Comparison of ENCODE assay signal across 2 cellular contexts in the genomic region with DNA sequence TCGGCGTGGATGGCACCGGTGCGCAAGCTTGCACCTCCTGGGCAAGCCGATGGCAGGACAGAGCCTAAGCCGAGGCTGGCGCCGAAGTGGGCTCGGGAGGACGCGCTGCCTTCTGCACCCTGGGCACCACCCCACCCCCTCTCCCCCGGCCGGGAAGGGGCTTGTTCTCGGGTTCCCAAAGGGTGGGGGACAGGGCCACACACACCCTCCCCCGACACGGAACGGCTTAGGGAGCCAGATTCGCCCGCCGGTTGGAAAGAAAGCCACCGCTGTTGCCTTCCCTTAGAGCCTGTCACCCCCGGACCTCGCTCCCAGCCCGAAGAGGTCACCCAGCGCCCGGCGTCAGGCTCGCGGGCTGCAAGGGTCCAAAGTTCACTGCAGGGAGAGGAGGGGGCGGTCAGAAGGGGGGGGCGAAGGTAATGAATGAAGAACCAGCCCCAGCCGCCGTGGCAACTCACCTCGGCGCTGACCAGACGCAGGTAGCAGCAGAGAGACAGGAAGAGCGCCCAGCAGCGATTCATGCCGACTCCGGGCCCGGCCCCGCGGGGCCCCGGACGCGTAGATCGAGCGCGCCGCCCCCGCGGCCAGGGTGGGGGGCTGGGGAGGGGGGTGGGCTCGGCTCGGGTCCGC.
TF ChIP-seq lines count a peak whose summit lies in the region.

No MANE protein-coding gene starts in this region.

TF ChIP-seq in GM23338, 12 proteins besides CTCF, POLR2A, EP300 and RAD21 (continued from another document):
- TF ChIP-seq, protein P1, sequence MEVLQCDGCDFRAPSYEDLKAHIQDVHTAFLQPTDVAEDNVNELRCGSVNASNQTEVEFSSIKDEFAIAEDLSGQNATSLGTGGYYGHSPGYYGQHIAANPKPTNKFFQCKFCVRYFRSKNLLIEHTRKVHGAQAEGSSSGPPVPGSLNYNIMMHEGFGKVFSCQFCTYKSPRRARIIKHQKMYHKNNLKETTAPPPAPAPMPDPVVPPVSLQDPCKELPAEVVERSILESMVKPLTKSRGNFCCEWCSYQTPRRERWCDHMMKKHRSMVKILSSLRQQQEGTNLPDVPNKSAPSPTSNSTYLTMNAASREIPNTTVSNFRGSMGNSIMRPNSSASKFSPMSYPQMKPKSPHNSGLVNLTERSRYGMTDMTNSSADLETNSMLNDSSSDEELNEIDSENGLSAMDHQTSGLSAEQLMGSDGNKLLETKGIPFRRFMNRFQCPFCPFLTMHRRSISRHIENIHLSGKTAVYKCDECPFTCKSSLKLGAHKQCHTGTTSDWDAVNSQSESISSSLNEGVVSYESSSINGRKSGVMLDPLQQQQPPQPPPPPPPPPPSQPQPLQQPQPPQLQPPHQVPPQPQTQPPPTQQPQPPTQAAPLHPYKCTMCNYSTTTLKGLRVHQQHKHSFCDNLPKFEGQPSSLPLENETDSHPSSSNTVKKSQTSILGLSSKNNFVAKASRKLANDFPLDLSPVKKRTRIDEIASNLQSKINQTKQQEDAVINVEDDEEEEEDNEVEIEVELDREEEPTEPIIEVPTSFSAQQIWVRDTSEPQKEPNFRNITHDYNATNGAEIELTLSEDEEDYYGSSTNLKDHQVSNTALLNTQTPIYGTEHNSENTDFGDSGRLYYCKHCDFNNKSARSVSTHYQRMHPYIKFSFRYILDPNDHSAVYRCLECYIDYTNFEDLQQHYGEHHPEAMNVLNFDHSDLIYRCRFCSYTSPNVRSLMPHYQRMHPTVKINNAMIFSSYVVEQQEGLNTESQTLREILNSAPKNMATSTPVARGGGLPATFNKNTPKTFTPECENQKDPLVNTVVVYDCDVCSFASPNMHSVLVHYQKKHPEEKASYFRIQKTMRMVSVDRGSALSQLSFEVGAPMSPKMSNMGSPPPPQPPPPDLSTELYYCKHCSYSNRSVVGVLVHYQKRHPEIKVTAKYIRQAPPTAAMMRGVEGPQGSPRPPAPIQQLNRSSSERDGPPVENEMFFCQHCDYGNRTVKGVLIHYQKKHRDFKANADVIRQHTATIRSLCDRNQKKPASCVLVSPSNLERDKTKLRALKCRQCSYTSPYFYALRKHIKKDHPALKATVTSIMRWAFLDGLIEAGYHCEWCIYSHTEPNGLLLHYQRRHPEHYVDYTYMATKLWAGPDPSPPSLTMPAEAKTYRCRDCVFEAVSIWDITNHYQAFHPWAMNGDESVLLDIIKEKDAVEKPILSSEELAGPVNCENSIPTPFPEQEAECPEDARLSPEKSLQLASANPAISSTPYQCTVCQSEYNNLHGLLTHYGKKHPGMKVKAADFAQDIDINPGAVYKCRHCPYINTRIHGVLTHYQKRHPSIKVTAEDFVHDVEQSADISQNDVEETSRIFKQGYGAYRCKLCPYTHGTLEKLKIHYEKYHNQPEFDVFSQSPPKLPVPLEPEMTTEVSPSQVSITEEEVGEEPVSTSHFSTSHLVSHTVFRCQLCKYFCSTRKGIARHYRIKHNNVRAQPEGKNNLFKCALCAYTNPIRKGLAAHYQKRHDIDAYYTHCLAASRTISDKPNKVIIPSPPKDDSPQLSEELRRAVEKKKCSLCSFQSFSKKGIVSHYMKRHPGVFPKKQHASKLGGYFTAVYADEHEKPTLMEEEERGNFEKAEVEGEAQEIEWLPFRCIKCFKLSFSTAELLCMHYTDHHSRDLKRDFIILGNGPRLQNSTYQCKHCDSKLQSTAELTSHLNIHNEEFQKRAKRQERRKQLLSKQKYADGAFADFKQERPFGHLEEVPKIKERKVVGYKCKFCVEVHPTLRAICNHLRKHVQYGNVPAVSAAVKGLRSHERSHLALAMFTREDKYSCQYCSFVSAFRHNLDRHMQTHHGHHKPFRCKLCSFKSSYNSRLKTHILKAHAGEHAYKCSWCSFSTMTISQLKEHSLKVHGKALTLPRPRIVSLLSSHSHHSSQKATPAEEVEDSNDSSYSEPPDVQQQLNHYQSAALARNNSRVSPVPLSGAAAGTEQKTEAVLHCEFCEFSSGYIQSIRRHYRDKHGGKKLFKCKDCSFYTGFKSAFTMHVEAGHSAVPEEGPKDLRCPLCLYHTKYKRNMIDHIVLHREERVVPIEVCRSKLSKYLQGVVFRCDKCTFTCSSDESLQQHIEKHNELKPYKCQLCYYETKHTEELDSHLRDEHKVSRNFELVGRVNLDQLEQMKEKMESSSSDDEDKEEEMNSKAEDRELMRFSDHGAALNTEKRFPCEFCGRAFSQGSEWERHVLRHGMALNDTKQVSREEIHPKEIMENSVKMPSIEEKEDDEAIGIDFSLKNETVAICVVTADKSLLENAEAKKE (CRISPR knock-in tag; IDR thresholded peaks at IDR 0.05): no peak
- TF ChIP-seq STAT1 (IDR thresholded peaks at IDR 0.05; ENCODE audit: unreplicated experiment) (no peak), EZH2 (IDR thresholded peaks at IDR 0.05; ENCODE audit: low read depth, unreplicated experiment) (no peak), ZNF114 (CRISPR knock-in tag; IDR thresholded peaks at IDR 0.05) (no peak), EZH2phosphoT487 (IDR thresholded peaks at IDR 0.05; ENCODE audit: unreplicated experiment) (no peak), ZNF331 (CRISPR knock-in tag; IDR thresholded peaks at IDR 0.05; ENCODE audit: low read depth) (no peak)
- TF ChIP-seq, protein P2, sequence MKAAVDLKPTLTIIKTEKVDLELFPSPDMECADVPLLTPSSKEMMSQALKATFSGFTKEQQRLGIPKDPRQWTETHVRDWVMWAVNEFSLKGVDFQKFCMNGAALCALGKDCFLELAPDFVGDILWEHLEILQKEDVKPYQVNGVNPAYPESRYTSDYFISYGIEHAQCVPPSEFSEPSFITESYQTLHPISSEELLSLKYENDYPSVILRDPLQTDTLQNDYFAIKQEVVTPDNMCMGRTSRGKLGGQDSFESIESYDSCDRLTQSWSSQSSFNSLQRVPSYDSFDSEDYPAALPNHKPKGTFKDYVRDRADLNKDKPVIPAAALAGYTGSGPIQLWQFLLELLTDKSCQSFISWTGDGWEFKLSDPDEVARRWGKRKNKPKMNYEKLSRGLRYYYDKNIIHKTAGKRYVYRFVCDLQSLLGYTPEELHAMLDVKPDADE (IDR thresholded peaks at IDR 0.05): no peak

TF ChIP-seq in WTC11, 78 proteins besides CTCF, POLR2A, EP300 and RAD21 (continued from another document):
- TF ChIP-seq, protein P3, sequence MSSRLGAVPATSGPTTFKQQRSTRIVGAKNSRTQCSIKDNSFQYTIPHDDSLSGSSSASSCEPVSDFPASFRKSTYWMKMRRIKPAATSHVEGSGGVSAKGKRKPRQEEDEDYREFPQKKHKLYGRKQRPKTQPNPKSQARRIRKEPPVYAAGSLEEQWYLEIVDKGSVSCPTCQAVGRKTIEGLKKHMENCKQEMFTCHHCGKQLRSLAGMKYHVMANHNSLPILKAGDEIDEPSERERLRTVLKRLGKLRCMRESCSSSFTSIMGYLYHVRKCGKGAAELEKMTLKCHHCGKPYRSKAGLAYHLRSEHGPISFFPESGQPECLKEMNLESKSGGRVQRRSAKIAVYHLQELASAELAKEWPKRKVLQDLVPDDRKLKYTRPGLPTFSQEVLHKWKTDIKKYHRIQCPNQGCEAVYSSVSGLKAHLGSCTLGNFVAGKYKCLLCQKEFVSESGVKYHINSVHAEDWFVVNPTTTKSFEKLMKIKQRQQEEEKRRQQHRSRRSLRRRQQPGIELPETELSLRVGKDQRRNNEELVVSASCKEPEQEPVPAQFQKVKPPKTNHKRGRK (CRISPR knock-in tag; IDR thresholded peaks at IDR 0.05; ENCODE audit: borderline replicate concordance): no peak
- TF ChIP-seq, protein P4, sequence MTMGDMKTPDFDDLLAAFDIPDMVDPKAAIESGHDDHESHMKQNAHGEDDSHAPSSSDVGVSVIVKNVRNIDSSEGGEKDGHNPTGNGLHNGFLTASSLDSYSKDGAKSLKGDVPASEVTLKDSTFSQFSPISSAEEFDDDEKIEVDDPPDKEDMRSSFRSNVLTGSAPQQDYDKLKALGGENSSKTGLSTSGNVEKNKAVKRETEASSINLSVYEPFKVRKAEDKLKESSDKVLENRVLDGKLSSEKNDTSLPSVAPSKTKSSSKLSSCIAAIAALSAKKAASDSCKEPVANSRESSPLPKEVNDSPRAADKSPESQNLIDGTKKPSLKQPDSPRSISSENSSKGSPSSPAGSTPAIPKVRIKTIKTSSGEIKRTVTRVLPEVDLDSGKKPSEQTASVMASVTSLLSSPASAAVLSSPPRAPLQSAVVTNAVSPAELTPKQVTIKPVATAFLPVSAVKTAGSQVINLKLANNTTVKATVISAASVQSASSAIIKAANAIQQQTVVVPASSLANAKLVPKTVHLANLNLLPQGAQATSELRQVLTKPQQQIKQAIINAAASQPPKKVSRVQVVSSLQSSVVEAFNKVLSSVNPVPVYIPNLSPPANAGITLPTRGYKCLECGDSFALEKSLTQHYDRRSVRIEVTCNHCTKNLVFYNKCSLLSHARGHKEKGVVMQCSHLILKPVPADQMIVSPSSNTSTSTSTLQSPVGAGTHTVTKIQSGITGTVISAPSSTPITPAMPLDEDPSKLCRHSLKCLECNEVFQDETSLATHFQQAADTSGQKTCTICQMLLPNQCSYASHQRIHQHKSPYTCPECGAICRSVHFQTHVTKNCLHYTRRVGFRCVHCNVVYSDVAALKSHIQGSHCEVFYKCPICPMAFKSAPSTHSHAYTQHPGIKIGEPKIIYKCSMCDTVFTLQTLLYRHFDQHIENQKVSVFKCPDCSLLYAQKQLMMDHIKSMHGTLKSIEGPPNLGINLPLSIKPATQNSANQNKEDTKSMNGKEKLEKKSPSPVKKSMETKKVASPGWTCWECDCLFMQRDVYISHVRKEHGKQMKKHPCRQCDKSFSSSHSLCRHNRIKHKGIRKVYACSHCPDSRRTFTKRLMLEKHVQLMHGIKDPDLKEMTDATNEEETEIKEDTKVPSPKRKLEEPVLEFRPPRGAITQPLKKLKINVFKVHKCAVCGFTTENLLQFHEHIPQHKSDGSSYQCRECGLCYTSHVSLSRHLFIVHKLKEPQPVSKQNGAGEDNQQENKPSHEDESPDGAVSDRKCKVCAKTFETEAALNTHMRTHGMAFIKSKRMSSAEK (CRISPR knock-in tag; IDR thresholded peaks at IDR 0.05; ENCODE audit: borderline replicate concordance): no peak
- no peak for TF ChIP-seq TP53 (CRISPR knock-in tag; IDR thresholded peaks at IDR 0.05)
- no peak for TF ChIP-seq ELF4 (CRISPR knock-in tag; IDR thresholded peaks at IDR 0.05; ENCODE audit: low read depth)
- TF ChIP-seq, protein P5, sequence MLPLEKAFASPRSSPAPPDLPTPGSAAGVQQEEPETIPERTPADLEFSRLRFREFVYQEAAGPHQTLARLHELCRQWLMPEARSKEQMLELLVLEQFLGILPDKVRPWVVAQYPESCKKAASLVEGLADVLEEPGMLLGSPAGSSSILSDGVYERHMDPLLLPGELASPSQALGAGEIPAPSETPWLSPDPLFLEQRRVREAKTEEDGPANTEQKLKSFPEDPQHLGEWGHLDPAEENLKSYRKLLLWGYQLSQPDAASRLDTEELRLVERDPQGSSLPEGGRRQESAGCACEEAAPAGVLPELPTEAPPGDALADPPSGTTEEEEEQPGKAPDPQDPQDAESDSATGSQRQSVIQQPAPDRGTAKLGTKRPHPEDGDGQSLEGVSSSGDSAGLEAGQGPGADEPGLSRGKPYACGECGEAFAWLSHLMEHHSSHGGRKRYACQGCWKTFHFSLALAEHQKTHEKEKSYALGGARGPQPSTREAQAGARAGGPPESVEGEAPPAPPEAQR (CRISPR knock-in tag; IDR thresholded peaks at IDR 0.05): no peak
- TF ChIP-seq, protein P6, sequence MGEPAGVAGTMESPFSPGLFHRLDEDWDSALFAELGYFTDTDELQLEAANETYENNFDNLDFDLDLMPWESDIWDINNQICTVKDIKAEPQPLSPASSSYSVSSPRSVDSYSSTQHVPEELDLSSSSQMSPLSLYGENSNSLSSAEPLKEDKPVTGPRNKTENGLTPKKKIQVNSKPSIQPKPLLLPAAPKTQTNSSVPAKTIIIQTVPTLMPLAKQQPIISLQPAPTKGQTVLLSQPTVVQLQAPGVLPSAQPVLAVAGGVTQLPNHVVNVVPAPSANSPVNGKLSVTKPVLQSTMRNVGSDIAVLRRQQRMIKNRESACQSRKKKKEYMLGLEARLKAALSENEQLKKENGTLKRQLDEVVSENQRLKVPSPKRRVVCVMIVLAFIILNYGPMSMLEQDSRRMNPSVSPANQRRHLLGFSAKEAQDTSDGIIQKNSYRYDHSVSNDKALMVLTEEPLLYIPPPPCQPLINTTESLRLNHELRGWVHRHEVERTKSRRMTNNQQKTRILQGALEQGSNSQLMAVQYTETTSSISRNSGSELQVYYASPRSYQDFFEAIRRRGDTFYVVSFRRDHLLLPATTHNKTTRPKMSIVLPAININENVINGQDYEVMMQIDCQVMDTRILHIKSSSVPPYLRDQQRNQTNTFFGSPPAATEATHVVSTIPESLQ (CRISPR knock-in tag; IDR thresholded peaks at IDR 0.05): no peak
